ENCODE assay signal across 8 cellular contexts in the genomic region with DNA sequence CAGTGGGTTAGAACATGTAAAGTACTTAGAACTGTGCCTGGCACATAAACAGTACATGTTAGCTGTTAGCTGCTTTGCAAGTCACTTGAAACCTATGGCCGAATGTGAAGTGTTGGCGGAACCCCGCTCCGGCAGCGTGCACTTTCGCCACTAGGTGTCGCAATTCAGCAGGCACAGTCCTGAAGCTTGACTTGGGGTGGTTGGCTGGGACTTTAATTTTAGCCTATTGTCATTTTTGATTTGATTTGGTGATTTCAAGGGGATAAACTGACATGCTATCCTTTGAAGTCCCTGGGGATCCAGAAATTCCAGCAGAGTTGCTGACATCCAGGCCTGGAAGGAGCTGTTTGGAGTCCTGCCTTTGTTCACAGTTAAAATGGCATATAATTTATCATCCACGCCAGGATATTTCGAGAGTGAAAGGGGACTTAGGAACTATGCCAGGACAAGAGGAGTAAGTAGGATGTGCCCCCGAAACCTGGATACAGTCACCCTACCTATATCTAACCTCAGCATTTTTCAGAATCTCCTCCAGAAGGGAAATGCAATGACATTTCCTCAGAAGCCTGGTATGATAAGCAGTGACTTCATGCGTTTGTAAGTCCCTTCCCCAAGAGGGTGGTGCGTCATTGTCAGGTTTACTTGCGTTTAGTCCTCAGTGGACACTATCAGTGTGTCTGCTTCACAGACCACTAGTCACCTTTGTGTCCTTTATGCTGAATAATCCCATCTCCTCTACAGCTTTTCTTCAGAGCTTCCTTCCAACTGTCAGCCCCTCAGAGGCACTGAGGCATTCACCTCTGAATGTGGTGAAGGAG. TPM values are rescaled to one million over a fixed set of nuclear protein-coding genes. Genes with fewer than 3 reads are reported as not detected.
DNase-seq lines count a peak whose midpoint lies in the region; ATAC-seq, FAIRE-seq and TF ChIP-seq lines count a peak whose summit lies in the region.

No MANE protein-coding gene starts in this region.

- H3K4me1 ChIP-seq in colonic mucosa: no peaks in the 10 kb centered on the region
- peaks cover 2 to 23% (median 11%) of the 10 kb centered on the region in 4 donors for H3K4me1 ChIP-seq in liver (ENCODE audit: control insufficient read depth in 4 of 4, insufficient read depth in 4 of 4, low read length in 3 of 4)

- CTCF ChIA-PET in activated CD4-positive, alpha-beta T cell treated with anti-CD3 and anti-CD28 coated beads, Interleukin-2, amount 10 ng/mL, durations not matched to agents 7 days and 5 days (lab: Charles Lee): interaction anchor here (0.5 to 1.5 kb wide), 6 partner anchors 13 to 207 kb away, joined by 3 to 6 read pairs (median 3); no protein-coding TSS in a partner anchor

- H3K27me3 Mint-ChIP-seq in activated CD4-positive, alpha-beta T cell treated with anti-CD3 and anti-CD28 coated beads, Interleukin-2, amount 10 ng/mL, durations not matched to agents 7 days and 5 days: peaks cover 23% of the 10 kb centered on the region

- H3K9me3 ChIP-seq in colonic mucosa (no peaks in the 10 kb centered on the region), liver (ENCODE audit: control insufficient read depth in 4 of 4, low read length in 3 of 4) (no peaks in the 10 kb centered on the region)

- H3K36me3 Mint-ChIP-seq in activated CD4-positive, alpha-beta T cell treated with anti-CD3 and anti-CD28 coated beads, Interleukin-2, amount 10 ng/mL, durations not matched to agents 7 days and 5 days (ENCODE audit: low read depth): no peaks in the 10 kb centered on the region

- peak; percentile 99 for TF ChIP-seq RAD21 in liver (IDR thresholded peaks at IDR 0.05)

- WGBS in liver: 16% methylated on average over 13 of the region's 13 CpGs

- peaks cover 9% of the 10 kb centered on the region for H3K4me1 Mint-ChIP-seq in activated CD4-positive, alpha-beta T cell treated with anti-CD3 and anti-CD28 coated beads, Interleukin-2, amount 10 ng/mL, durations not matched to agents 7 days and 5 days

- peak; percentile 51 for FAIRE-seq in D721Med (lab: Jason Lieb, UNC)

- H3K9me3 Mint-ChIP-seq in activated CD4-positive, alpha-beta T cell treated with anti-CD3 and anti-CD28 coated beads, Interleukin-2, amount 10 ng/mL, durations not matched to agents 7 days and 5 days: no peaks in the 10 kb centered on the region

- H3K4me3 ChIP-seq in colonic mucosa: no peak overlapping the region
- no peak overlapping the region for H3K4me3 ChIP-seq in liver (ENCODE audit: low read depth in 1 of 3, low read length in 3 of 3)

- no peak overlapping the region for H3K27ac Mint-ChIP-seq in activated CD4-positive, alpha-beta T cell treated with anti-CD3 and anti-CD28 coated beads, Interleukin-2, amount 10 ng/mL, durations not matched to agents 7 days and 5 days

- POLR2A ChIA-PET in activated CD4-positive, alpha-beta T cell treated with anti-CD3 and anti-CD28 coated beads, Interleukin-2, amount 10 ng/mL, durations not matched to agents 7 days and 5 days (lab: Charles Lee): no interaction called here

- no peaks in the 10 kb centered on the region for H3K27me3 ChIP-seq in colonic mucosa
- no peaks in the 10 kb centered on the region for H3K27me3 ChIP-seq in liver (ENCODE audit: control insufficient read depth in 4 of 4, insufficient read depth in 4 of 4, low read length in 3 of 4)

- TF ChIP-seq CTCF in D721Med (IDR thresholded peaks at IDR 0.05; ENCODE audit: insufficient read depth, missing control alignments) (peak; percentile 98), colonic mucosa (IDR thresholded peaks at IDR 0.05) (peak; percentile 99), liver (IDR thresholded peaks at IDR 0.05; ENCODE audit: low read depth, low read length, missing input control) (peak; percentile 99)

- no peak overlapping the region for H3K4me3 Mint-ChIP-seq in activated CD4-positive, alpha-beta T cell treated with anti-CD3 and anti-CD28 coated beads, Interleukin-2, amount 10 ng/mL, durations not matched to agents 7 days and 5 days

- H3K9ac ChIP-seq in colonic mucosa (ENCODE audit: low read depth in 2 of 2, low read length in 2 of 2): no peak overlapping the region
- no peak overlapping the region for H3K9ac ChIP-seq in liver (ENCODE audit: low read depth in 1 of 2, low read length in 2 of 2)

- DNase-seq in D721Med (ENCODE audit: insufficient read length, low spot score) (peak; percentile 91), NCI-H524 (lab: John Stamatoyannopoulos, UW) (peak; percentile 43 to 82), colonic mucosa (peak; percentile 87)
- peak; percentile 86 for DNase-seq in activated CD4-positive, alpha-beta T cell treated with anti-CD3 and anti-CD28 coated beads, Interleukin-2, amount 10 ng/mL, durations not matched to agents 7 days and 5 days
- peak; percentile 64 to 75 (median 69) for DNase-seq in stimulated activated CD4-positive, alpha-beta T cell treated with anti-CD3 and anti-CD28 coated beads, TNF-alpha, amount 100 ng/mL, for 1 hour (ENCODE audit: low read depth in 3 of 3, low spot score in 1 of 3)

- H3K36me3 ChIP-seq in colonic mucosa: no peaks in the 10 kb centered on the region
- H3K36me3 ChIP-seq in liver (ENCODE audit: control insufficient read depth in 4 of 4, insufficient read depth in 3 of 4, low read depth in 1 of 4, low read length in 3 of 4): no peaks in the 10 kb centered on the region

- H3K27ac ChIP-seq in colonic mucosa (no peak overlapping the region), liver (ENCODE audit: low read depth in 1 of 2, low read length in 2 of 2) (no peak overlapping the region)

- intact Hi-C loops in colonic mucosa (cut with DNase I): loop anchor here (5.0 kb wide), 2 partner anchors 129 to 204 kb away; no protein-coding TSS in a partner anchor

- ATAC-seq in HG02798 (IDR thresholded peaks at IDR 0.05; ENCODE audit: poor library complexity, unreplicated experiment) (peak; percentile 47), GM21367 (IDR thresholded peaks at IDR 0.05; ENCODE audit: unreplicated experiment) (no peak)

TF ChIP-seq in liver, 16 proteins besides CTCF, POLR2A, EP300 and RAD21:
- TF ChIP-seq RXRA (IDR thresholded peaks at IDR 0.05) (peak in 1 of 2 donors; percentile 11), GABPA (IDR thresholded peaks at IDR 0.05 in 1 of 2, conservative IDR thresholded peaks at IDR 0.05 in 1 of 2) (no peak), FOXA1 (IDR thresholded peaks at IDR 0.05) (no peak), HNF4A (conservative IDR thresholded peaks at IDR 0.05) (peak in 1 of 2 donors; percentile 27)

RNA-seq across cellular contexts. Expression of a gene that starts 3.5 kb away (rescaled TPM):
- under 1 TPM in 1 of 2 experiments, not detected in 1; 0.15 TPM for total RNA-seq in activated CD4-positive, alpha-beta T cell treated with anti-CD3 and anti-CD28 coated beads, Interleukin-2, amount 10 ng/mL, durations not matched to agents 7 days and 5 days
- total RNA-seq in colonic mucosa: 1 to 10 TPM; 4.7 to 9.9 TPM
- total RNA-seq in liver: 10 to 100 TPM; 29.0 to 62.9 TPM
- 10 to 100 TPM; 17.4 to 39.3 TPM for polyA plus RNA-seq in liver

Comparison
In these comparisons a context has a peak if more than half of its experiments do, and no peak if none do; other contexts are left out.
1. RNA of a gene that starts 3.5 kb away (total RNA-seq): 29.0 to 62.9 TPM in liver and 4.7 to 9.9 TPM in colonic mucosa; 0.15 TPM in activated CD4-positive, alpha-beta T cell treated with anti-CD3 and anti-CD28 coated beads, Interleukin-2, amount 10 ng/mL, durations not matched to agents 7 days and 5 days; every median in the first group is over 4 times any median in the second.
2. Peak in every context shown above with its lines, with median percentiles within 50 percentile points of each other: DNase-seq and CTCF ChIP-seq.